In the genomic region with DNA sequence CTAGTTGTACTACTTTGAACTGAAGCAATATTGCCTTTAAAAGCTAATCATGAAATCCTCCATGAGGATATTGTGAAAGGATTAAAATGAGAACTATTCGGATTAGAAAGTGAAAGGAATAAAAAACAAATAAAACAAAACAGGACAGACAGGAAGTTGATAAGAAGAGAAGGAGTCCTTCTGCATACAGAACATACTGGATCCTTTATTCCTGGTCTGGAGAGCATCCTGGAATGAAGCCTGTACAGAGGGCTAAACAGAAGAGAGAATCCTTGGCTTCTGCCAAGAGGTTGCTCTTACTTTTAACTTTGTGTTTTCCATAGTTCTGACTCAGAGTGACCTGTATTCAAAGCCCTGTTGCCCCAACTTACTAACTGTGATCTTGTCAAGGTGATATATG, we compare ENCODE assay signal across 17 cellular contexts. TPM values are rescaled to one million over a fixed set of nuclear protein-coding genes. Genes with fewer than 3 reads are reported as not detected.
DNase-seq lines count a peak whose midpoint lies in the region; ATAC-seq and TF ChIP-seq lines count a peak whose summit lies in the region.
"Had no signal": no experiment of that assay in that cellular context is flagged by ENCODE, and none has a peak within 500 bp of the region (broad histone marks: within the 10 kb centered on the region; RNA-seq: fewer than 3 reads in every experiment).

No MANE protein-coding gene starts in this region.

- H3K9ac ChIP-seq in neuronal stem cell (ENCODE audit: low read depth, low read length, poor library complexity), result no peak overlapping the region

- H4K8ac ChIP-seq in neuronal stem cell (ENCODE audit: low read depth, low read length), result no peak overlapping the region

- H3K27ac ChIP-seq in RWPE2 (ENCODE audit: poor library complexity, severe bottlenecking) (no peak overlapping the region), gastroesophageal sphincter (peak overlapping the region in 1 of 4 donors; percentile 30), neuronal stem cell (replicated peaks; ENCODE audit: low read length) (no peak overlapping the region)
- H3K27ac ChIP-seq: cardiac muscle cell, gastrocnemius medialis, vagina had no signal

- no peak overlapping the region for H2BK15ac ChIP-seq in neuronal stem cell (ENCODE audit: low read length)

- no peak overlapping the region for H2BK12ac ChIP-seq in neuronal stem cell (ENCODE audit: low read length)

- WGBS in gastroesophageal sphincter (ENCODE audit: low coverage in 1 of 2), 2 donors, result 0 to 38% methylated on average over 1 of the region's 1 CpG
- no CpG with 5 or more reads among the region's 1 CpG for WGBS in neuronal stem cell (ENCODE audit: extremely low coverage in 2 of 2, insufficient read length in 2 of 2, insufficient replicate concordance in 1 of 2), 2 donors

- H3K79me1 ChIP-seq in neuronal stem cell (ENCODE audit: low read depth, low read length), result no peaks in the 10 kb centered on the region

- no peak for TF ChIP-seq POLR2A in gastroesophageal sphincter (IDR thresholded peaks at IDR 0.05)

- no peak overlapping the region for H4K91ac ChIP-seq in neuronal stem cell (ENCODE audit: low read depth, low read length, poor library complexity)

- peak; percentile 23 for DNase-seq in DMS53 treated with DMSO at 0.1 percent for 48 hours (lab: John Stamatoyannopoulos, UW; ENCODE audit: unreplicated experiment)
- DNase-seq in RWPE2 (ENCODE audit: low spot score), result no peak
- no peak for DNase-seq in neuronal stem cell (ENCODE audit: low spot score)
- DNase-seq in NCI-H774 (lab: John Stamatoyannopoulos, UW), result no peak
- no peak for DNase-seq in RKO (ENCODE audit: low spot score)
- DNase-seq in EL, result no peak
- DNase-seq: activated CD4-positive, alpha-beta T cell treated with anti-CD3 and anti-CD28 coated beads, Interleukin-2, amount 50 U/mL, for 48 hours; activated T-cell treated with anti-CD3 and anti-CD28 coated beads, Interleukin-2, amount 50 U/mL, for 24 hours; DMS 273 treated with DMSO at 0.1 percent for 48 hours; effector CD4-positive, alpha-beta T cell; gastrocnemius medialis; NCI-H1694; NCI-H510A had no signal

- no peak overlapping the region for H3K4ac ChIP-seq in neuronal stem cell (ENCODE audit: low read length)

- H3K27me3 ChIP-seq in RWPE2 (ENCODE audit: insufficient read depth, poor library complexity, severe bottlenecking), result no peaks in the 10 kb centered on the region
- no peaks in the 10 kb centered on the region for H3K27me3 ChIP-seq in gastroesophageal sphincter
- no peaks in the 10 kb centered on the region for H3K27me3 ChIP-seq in neuronal stem cell (ENCODE audit: control insufficient read depth in 3 of 3, insufficient read depth in 3 of 3, low read depth in 1 of 3, low read length in 3 of 3)
- H3K27me3 ChIP-seq: cardiac muscle cell, gastrocnemius medialis, vagina had no signal

- no peak overlapping the region for H2AK5ac ChIP-seq in neuronal stem cell (ENCODE audit: low read depth, low read length)

- H3K4me2 ChIP-seq in neuronal stem cell (ENCODE audit: insufficient read depth, low read length, poor library complexity, severe bottlenecking), result no peak overlapping the region

- H3K36me3 ChIP-seq in RWPE2 (ENCODE audit: low read depth) (no peaks in the 10 kb centered on the region), gastroesophageal sphincter (no peaks in the 10 kb centered on the region), neuronal stem cell (replicated peaks in 1 of 2; ENCODE audit: control insufficient read depth in 2 of 2, insufficient read depth in 2 of 2, low read length in 2 of 2) (no peaks in the 10 kb centered on the region)
- H3K36me3 ChIP-seq: cardiac muscle cell, gastrocnemius medialis, vagina had no signal

- H3K4me3 ChIP-seq in RWPE2 (ENCODE audit: severe bottlenecking) (no peak overlapping the region), gastroesophageal sphincter (no peak overlapping the region), neuronal stem cell (ENCODE audit: low read length in 2 of 2) (no peak overlapping the region)
- H3K4me3 ChIP-seq: cardiac muscle cell, gastrocnemius medialis, vagina had no signal

- H2BK5ac ChIP-seq in neuronal stem cell (ENCODE audit: low read length), result no peak overlapping the region

- no peak for TF ChIP-seq EP300 in gastroesophageal sphincter (IDR thresholded peaks at IDR 0.05)

- peaks cover 3% of the 10 kb centered on the region for H3K4me1 ChIP-seq in RWPE2 (ENCODE audit: insufficient read depth, poor library complexity, severe bottlenecking)
- H3K4me1 ChIP-seq in gastroesophageal sphincter, result peaks cover 0 to 8% (median 0%) of the 10 kb centered on the region in 3 donors
- H3K4me1 ChIP-seq in neuronal stem cell (ENCODE audit: control insufficient read depth in 2 of 2, insufficient read depth in 1 of 2, low read depth in 1 of 2, low read length in 2 of 2), result peaks cover 3% of the 10 kb centered on the region in 2 donors
- H3K4me1 ChIP-seq: gastrocnemius medialis, vagina had no signal

- no peak overlapping the region for H3K18ac ChIP-seq in neuronal stem cell (ENCODE audit: low read length)

- peak overlapping the region; percentile 41 for H2AFZ ChIP-seq in neuronal stem cell (ENCODE audit: low read length)

- H3K23ac ChIP-seq in neuronal stem cell (ENCODE audit: low read depth, low read length, poor library complexity), result no peak overlapping the region

- ATAC-seq in RWPE2 (ENCODE audit: low read depth) (peak; percentile 25; the same call in 1 of the 3 replicates), gastroesophageal sphincter (peak; percentile 46), GM19351 (IDR thresholded peaks at IDR 0.05; ENCODE audit: unreplicated experiment) (no peak)
- ATAC-seq: gastrocnemius medialis had no signal

- no peaks in the 10 kb centered on the region for H3K9me3 ChIP-seq in RWPE2 (ENCODE audit: severe bottlenecking)
- H3K9me3 ChIP-seq in gastroesophageal sphincter, result no peaks in the 10 kb centered on the region
- peaks cover 3 to 4% of the 10 kb centered on the region in 2 donors for H3K9me3 ChIP-seq in neuronal stem cell (replicated peaks in 1 of 2; ENCODE audit: control insufficient read depth in 2 of 2, insufficient read depth in 1 of 2, low read depth in 1 of 2, low read length in 2 of 2)
- H3K9me3 ChIP-seq: gastrocnemius medialis, vagina had no signal

- TF ChIP-seq CTCF in RWPE2 (IDR thresholded peaks at IDR 0.05; ENCODE audit: poor library complexity, severe bottlenecking) (no peak), gastroesophageal sphincter (IDR thresholded peaks at IDR 0.05) (no peak)

- H3K14ac ChIP-seq in neuronal stem cell (ENCODE audit: low read length), result no peak overlapping the region

- H2BK120ac ChIP-seq in neuronal stem cell (ENCODE audit: low read depth, low read length), result no peak overlapping the region

RNA-seq across cellular contexts. Expression of a gene that starts 45.0 kb away (rescaled TPM):
- total RNA-seq in gastroesophageal sphincter, result 100 to 1,000 TPM in 2 of 4 donors, 10 to 100 TPM in 2; 31.4 to 124 (median 78.1) TPM
- 20.8 TPM for polyA plus RNA-seq in neuronal stem cell (2013, experiment 1 of 2)
- polyA plus RNA-seq in neuronal stem cell (2013, experiment 2 of 2), result 20.2 TPM
